In genomic region chr1:209827384-209828261, GRCh38 we compare ENCODE assay signal across 1 cellular context.
A peak's percentile ranks its signal among the peaks of the same experiment; 100 is the strongest.
TF ChIP-seq lines count a peak whose summit lies in the region.

Gene UTP25 (plus strand): TSS chr1:209827972. CDS start chr1:209828064, 92 bp downstream.

TF ChIP-seq in HepG2, 621 proteins besides CTCF, POLR2A, EP300 and RAD21 (continued from another document and continues in another):
- no peak for TF ChIP-seq ZBTB43 (CRISPR knock-in tag; conservative IDR thresholded peaks at IDR 0.05)
- TF ChIP-seq ZNF256 (CRISPR knock-in tag; conservative IDR thresholded peaks at IDR 0.05): no peak
- no peak for TF ChIP-seq ZNF432 (CRISPR knock-in tag; IDR thresholded peaks at IDR 0.05; ENCODE audit: borderline replicate concordance)
- no peak for TF ChIP-seq SKIL (CRISPR knock-in tag; IDR thresholded peaks at IDR 0.05; ENCODE audit: borderline replicate concordance)
- peak; percentile 97 for TF ChIP-seq DMAP1 (CRISPR knock-in tag; IDR thresholded peaks at IDR 0.05)
- peak; percentile 25 for TF ChIP-seq YY1 (IDR thresholded peaks at IDR 0.05; ENCODE audit: insufficient read depth, insufficient replicate concordance, low read depth, low read length)
- peak; percentile 79; the same call in 1 of the 2 replicates for TF ChIP-seq KIAA2018 (CRISPR knock-in tag; IDR thresholded peaks at IDR 0.05; ENCODE audit: borderline replicate concordance)
- TF ChIP-seq IRF9 (CRISPR knock-in tag; IDR thresholded peaks at IDR 0.05; ENCODE audit: borderline replicate concordance): no peak
- no peak for TF ChIP-seq HMG20B (CRISPR knock-in tag; conservative IDR thresholded peaks at IDR 0.05)
- TF ChIP-seq ZBTB10 (CRISPR knock-in tag; IDR thresholded peaks at IDR 0.05; ENCODE audit: borderline replicate concordance): no peak
- TF ChIP-seq TBX2 (CRISPR knock-in tag; IDR thresholded peaks at IDR 0.05; ENCODE audit: borderline replicate concordance): no peak; the same call in 1 of the 2 replicates
- no peak for TF ChIP-seq TCF7L2 (IDR thresholded peaks at IDR 0.05; ENCODE audit: low read depth, low read length)
- peak; percentile 81 for TF ChIP-seq PHF8 (CRISPR knock-in tag; IDR thresholded peaks at IDR 0.05)
- TF ChIP-seq DPF2 (CRISPR knock-in tag; IDR thresholded peaks at IDR 0.05; ENCODE audit: borderline replicate concordance, low read depth): no peak
- TF ChIP-seq CENPBD1 (CRISPR knock-in tag; IDR thresholded peaks at IDR 0.05; ENCODE audit: borderline replicate concordance, low read depth): no peak
- no peak for TF ChIP-seq ZNF510 (CRISPR knock-in tag; IDR thresholded peaks at IDR 0.05; ENCODE audit: low read depth)
- TF ChIP-seq FOXP1 (IDR thresholded peaks at IDR 0.05): no peak
- no peak; the same call in 1 of the 2 replicates for TF ChIP-seq FOXP1 (CRISPR knock-in tag; IDR thresholded peaks at IDR 0.05)
- no peak for TF ChIP-seq ATF6 (CRISPR knock-in tag; conservative IDR thresholded peaks at IDR 0.05)
- TF ChIP-seq ZNF280B (CRISPR knock-in tag; IDR thresholded peaks at IDR 0.05; ENCODE audit: borderline replicate concordance): no peak
- TF ChIP-seq TIGD3 (CRISPR knock-in tag; IDR thresholded peaks at IDR 0.05; ENCODE audit: borderline replicate concordance): no peak
- TF ChIP-seq NFE2L2 (IDR thresholded peaks at IDR 0.05; ENCODE audit: low read length): no peak
- TF ChIP-seq ZNF30 (CRISPR knock-in tag; IDR thresholded peaks at IDR 0.05): no peak
- TF ChIP-seq BCLAF1 (IDR thresholded peaks at IDR 0.05): no peak
